Comparison of ENCODE assay signal across 8 cellular contexts in genomic region chr14:61321385-61322010, GRCh38. TPM values are rescaled to one million over a fixed set of nuclear protein-coding genes. Genes with fewer than 3 reads are reported as not detected.
DNase-seq lines count a peak whose midpoint lies in the region; ATAC-seq, FAIRE-seq and TF ChIP-seq lines count a peak whose summit lies in the region.

Gene PRKCH (plus strand): TSS chr14:61321579. CDS start chr14:61322102, 523 bp downstream.

- no peak for FAIRE-seq in keratinocyte (lab: Jason Lieb, UNC)

- H3K9me3 ChIP-seq in keratinocyte (ENCODE audit: control insufficient read depth, low read depth, low read length) = no peaks in the 10 kb centered on the region
- H3K9me3 ChIP-seq in SJCRH30 (replicated peaks) = 0 out of 2 replicates have a peak, but pooled peaks cover 3% of the 10 kb centered on the region

- H3K27ac ChIP-seq in keratinocyte (ENCODE audit: control insufficient read depth, insufficient read depth, low read length) = peak within 1 kb of the TSS; percentile 97
- no peak within 1 kb of the TSS for H3K27ac ChIP-seq in SJCRH30

- H3K79me2 ChIP-seq in keratinocyte (ENCODE audit: control insufficient read depth, insufficient read depth, low read length) = peaks cover 8% of the 10 kb centered on the region

- H4K20me1 ChIP-seq in keratinocyte (ENCODE audit: control insufficient read depth, extremely low read depth, insufficient read depth, low read length) = no peaks in the 10 kb centered on the region

- H3K4me3 ChIP-seq in WI38 (ENCODE audit: low read depth, low read length) (peak within 1 kb of the TSS; percentile 53), cardiac fibroblast (replicated peaks in 1 of 2; ENCODE audit: low read depth in 2 of 2, low read length in 2 of 2) (peak within 1 kb of the TSS; percentile 58 to 67), keratinocyte (ENCODE audit: control insufficient read depth in 2 of 3, extremely low read depth in 1 of 3, insufficient read depth in 2 of 3, low read depth in 1 of 3, low read length in 3 of 3) (peak within 1 kb of the TSS; percentile 54 to 85 (median 77)), SJCRH30 (no peak within 1 kb of the TSS)

- dilution Hi-C loops in keratinocyte (cut with MboI; ENCODE audit: extremely low pct_ligation_motif_present, low sequenced_read_pairs) = no loop called here

- peak within 1 kb of the TSS; percentile 91 for H3K9ac ChIP-seq in keratinocyte (ENCODE audit: control insufficient read depth, extremely low read depth, insufficient read depth, low read length)

- ATAC-seq in GM21737 (IDR thresholded peaks at IDR 0.05; ENCODE audit: unreplicated experiment) = peak; percentile 58

- H3K4me1 ChIP-seq in keratinocyte (ENCODE audit: control insufficient read depth, extremely low read depth, insufficient read depth, low read length) (peaks cover 12% of the 10 kb centered on the region), SJCRH30 (no peaks in the 10 kb centered on the region)

- H3K4me2 ChIP-seq in keratinocyte (ENCODE audit: control insufficient read depth, extremely low read depth, insufficient read depth, low read depth, low read length) = peak within 1 kb of the TSS; percentile 93

- TF ChIP-seq CTCF in WI38 (IDR thresholded peaks at IDR 0.05; ENCODE audit: low read depth, low read length) = no peak
- TF ChIP-seq CTCF in cardiac fibroblast (IDR thresholded peaks at IDR 0.05; ENCODE audit: low read depth, low read length) = peak; percentile 17
- TF ChIP-seq CTCF in keratinocyte (optimal IDR thresholded peaks at IDR 0.05 in 1 of 3, IDR thresholded peaks at IDR 0.05 in 1 of 3, conservative IDR thresholded peaks at IDR 0.05 in 1 of 3; ENCODE audit: extremely low read depth in 1 of 3, insufficient read depth in 2 of 3, low read length in 3 of 3) = peak in 2 of 3 experiments; percentile 34 to 42

- H3K9me1 ChIP-seq in keratinocyte (ENCODE audit: control insufficient read depth, extremely low read depth, insufficient read depth, low read length) = no peaks in the 10 kb centered on the region

- H3K36me3 ChIP-seq in keratinocyte (ENCODE audit: control insufficient read depth in 2 of 2, extremely low read depth in 1 of 2, insufficient read depth in 2 of 2, low read length in 2 of 2) (no peaks in the 10 kb centered on the region), SJCRH30 (no peaks in the 10 kb centered on the region)

- H3K27me3 ChIP-seq in keratinocyte (ENCODE audit: control insufficient read depth, extremely low read depth, insufficient read depth, low read length) (no peaks in the 10 kb centered on the region), SJCRH30 (no peaks in the 10 kb centered on the region)

- DNase-seq in COR-L47 (lab: John Stamatoyannopoulos, UW) (peak; percentile 50), NCI-H1092 treated with DMSO at 0.1 percent for 48 hours (lab: John Stamatoyannopoulos, UW) (peak; percentile 37), cardiac fibroblast (ENCODE audit: low read depth in 2 of 2) (peak; percentile 62 to 64), keratinocyte (ENCODE audit: low read depth, low spot score) (peak; percentile 41), SJCRH30 (no peak)
- DNase-seq in stimulated activated CD4-positive, alpha-beta T cell treated with anti-CD3 and anti-CD28 coated beads, Interleukin-15, amount 100 ng/mL, for 48 hours (ENCODE audit: low read depth in 2 of 2) = peak; percentile 57 to 74

- peak within 1 kb of the TSS; percentile 96 for H2AFZ ChIP-seq in keratinocyte (ENCODE audit: control insufficient read depth, low read length)

RNA-seq across cellular contexts. Expression of gene PRKCH, which starts in this region (rescaled TPM):
- polyA plus RNA-seq in keratinocyte = 12.0 to 13.7 TPM (median 12.0 TPM) in 3 replicates
- polyA plus RNA-seq in keratinocyte (2011; ENCODE audit: low read depth) = 25.3 TPM
- polyA plus RNA-seq in keratinocyte (2011; cell fraction: cytosol; rRNA removed) = 11.7 and 12.1 TPM in 2 replicates
- 14.1 and 17.1 TPM in 2 replicates for polyA plus RNA-seq in keratinocyte (2011; cell fraction: nucleus; rRNA removed)
- polyA plus RNA-seq in keratinocyte (2012; ENCODE audit: low replicate concordance) = 6.9 and 21.5 TPM in 2 replicates
- 20.1 to 34.5 TPM (median 31.4 TPM) in 3 replicates for polyA minus RNA-seq in keratinocyte
- polyA minus RNA-seq in keratinocyte (2011; cell fraction: cytosol; rRNA and poly(A)+ RNA removed) = 24.6 TPM
- polyA minus RNA-seq in keratinocyte (2011; cell fraction: nucleus; rRNA and poly(A)+ RNA removed) = 18.3 and 32.3 TPM in 2 replicates
- total RNA-seq in SJCRH30 (2014; rRNA removed; shearing (Covaris generic)) = 6.7 and 6.8 TPM in 2 replicates

Comparison
In these comparisons a context has a peak if more than half of its experiments do, and no peak if none do; other contexts are left out.
1. DNase-seq: peak in COR-L47 (single experiment), NCI-H1092 treated with DMSO at 0.1 percent for 48 hours (single experiment), cardiac fibroblast (2 of 2), keratinocyte (single experiment) and stimulated activated CD4-positive, alpha-beta T cell treated with anti-CD3 and anti-CD28 coated beads, Interleukin-15, amount 100 ng/mL, for 48 hours (2 of 2); none in SJCRH30 (0 of 2).